12 cellular contexts compared by ENCODE assay signal in genomic region chr2:95057535-95058453, GRCh38. TPM values are rescaled to one million over a fixed set of nuclear protein-coding genes. Genes with fewer than 3 reads are reported as not detected.
DNase-seq lines count a peak whose midpoint lies in the region; ATAC-seq and TF ChIP-seq lines count a peak whose summit lies in the region.
"Had no signal": no experiment of that assay in that cellular context is flagged by ENCODE, and none has a peak within 500 bp of the region (broad histone marks: within the 10 kb centered on the region; RNA-seq: fewer than 3 reads in every experiment).

No MANE protein-coding gene starts in this region.

- no peak for TF ChIP-seq POLR2A in testis (IDR thresholded peaks at IDR 0.05)
- no peak for TF ChIP-seq POLR2A in gastrocnemius medialis (IDR thresholded peaks at IDR 0.05)

- no peaks in the 10 kb centered on the region for H3K79me2 ChIP-seq in Karpas-422 (ENCODE audit: low read length)

- H3K27ac ChIP-seq in mesodermal cell (ENCODE audit: low read depth, low read length, severe bottlenecking) (peak overlapping the region; percentile 16), testis (peak overlapping the region; percentile 68 to 72), Karpas-422 (ENCODE audit: low read length) (no peak overlapping the region), gastrocnemius medialis (no peak overlapping the region)

- H3K4me2 ChIP-seq in Karpas-422 (ENCODE audit: low read depth, low read length, poor library complexity, severe bottlenecking) = no peak overlapping the region

- peaks cover 8% of the 10 kb centered on the region for H3K4me1 Mint-ChIP-seq in chondrocyte (ENCODE audit: low read depth)

- TF ChIP-seq CTCF in chondrocyte (IDR thresholded peaks at IDR 0.05) = no peak
- TF ChIP-seq CTCF in testis (IDR thresholded peaks at IDR 0.05) = no peak
- TF ChIP-seq CTCF in gastrocnemius medialis (IDR thresholded peaks at IDR 0.05 in 4 of 5, conservative IDR thresholded peaks at IDR 0.05 in 1 of 5) = no peak

- no peaks in the 10 kb centered on the region for H3K36me3 Mint-ChIP-seq in chondrocyte (ENCODE audit: low read depth)

- no peaks in the 10 kb centered on the region for H3K9me3 Mint-ChIP-seq in chondrocyte (ENCODE audit: low read depth)

- no peak overlapping the region for H2AFZ ChIP-seq in Karpas-422 (ENCODE audit: low read length)

- no peak overlapping the region for H3K4me3 Mint-ChIP-seq in chondrocyte (ENCODE audit: unreplicated experiment)

- H3K9ac ChIP-seq in Karpas-422 (ENCODE audit: low read length) = no peak overlapping the region

- intact Hi-C loops in testis (cut with DNase I; ENCODE audit: low total_unique reads) (no loop called here), gastrocnemius medialis (cut with DNase I; ENCODE audit: low total_unique reads) (no loop called here)

- no peaks in the 10 kb centered on the region for H3K9me2 ChIP-seq in Karpas-422 (replicated peaks; ENCODE audit: insufficient read depth, low read length)

- peaks cover 38% of the 10 kb centered on the region for H3K27me3 Mint-ChIP-seq in chondrocyte (ENCODE audit: low read depth)

- no peak for ATAC-seq in gastrocnemius medialis

- H3K36me3 ChIP-seq in mesodermal cell (ENCODE audit: control insufficient read depth, insufficient read depth, low read length) = no peaks in the 10 kb centered on the region
- H3K36me3 ChIP-seq in testis (ENCODE audit: low read depth, missing control alignments) = no peaks in the 10 kb centered on the region
- H3K36me3 ChIP-seq in Karpas-422 (ENCODE audit: insufficient read depth, low read length) = no peaks in the 10 kb centered on the region
- H3K36me3 ChIP-seq in gastrocnemius medialis = no peaks in the 10 kb centered on the region

- H3K4me1 ChIP-seq in mesodermal cell (ENCODE audit: control insufficient read depth, insufficient read depth, low read length, poor library complexity, severe bottlenecking) (peaks cover 15% of the 10 kb centered on the region), testis (peaks cover 4% of the 10 kb centered on the region), Karpas-422 (ENCODE audit: low read length) (no peaks in the 10 kb centered on the region), gastrocnemius medialis (no peaks in the 10 kb centered on the region)

- 82 to 85% methylated on average over 26 to 28 of the region's 28 CpGs for WGBS in mesodermal cell (ENCODE audit: insufficient coverage in 2 of 2), 2 experiments
- 52 to 74% methylated on average over 22 to 28 of the region's 28 CpGs for WGBS in testis, 2 donors

- H3K4me3 ChIP-seq in mesodermal cell (ENCODE audit: extremely low read depth, insufficient read depth, low read length, poor library complexity, severe bottlenecking) (no peak overlapping the region), testis (no peak overlapping the region), Karpas-422 (ENCODE audit: low read length) (no peak overlapping the region), gastrocnemius medialis (no peak overlapping the region)

- H3K9me3 ChIP-seq in mesodermal cell (ENCODE audit: control insufficient read depth, low read length) (no peaks in the 10 kb centered on the region), testis (no peaks in the 10 kb centered on the region), Karpas-422 (ENCODE audit: low read length) (no peaks in the 10 kb centered on the region), gastrocnemius medialis (no peaks in the 10 kb centered on the region)

- no peak overlapping the region for H3K27ac Mint-ChIP-seq in chondrocyte (ENCODE audit: unreplicated experiment)

- in situ Hi-C loops in gastrocnemius medialis (cut with MboI; ENCODE audit: low sequenced_read_pairs in 4 of 4) = no loop called here

- DNase-seq in activated CD8-positive, alpha-beta memory T cell treated with anti-CD3 and anti-CD28 coated beads, Interleukin-2, amount 50 U/mL, for 48 hours = peak; percentile 46
- DNase-seq in activated CD8-positive, alpha-beta memory T cell treated with anti-CD3 and anti-CD28 coated beads, Interleukin-2, amount 50 U/mL, for 4 hours = no peak
- peak; percentile 49 for DNase-seq in chondrocyte (ENCODE audit: low spot score)
- DNase-seq in testis = peak; percentile 88
- no peak for DNase-seq in Karpas-422
- DNase-seq in gastrocnemius medialis = no peak
- no peak for DNase-seq in NCI-H345 (lab: John Stamatoyannopoulos, UW)
- DNase-seq: activated gamma-delta T cell, cerebellar nuclear complex, DMS153 had no signal

- no peaks in the 10 kb centered on the region for H4K20me1 ChIP-seq in Karpas-422 (ENCODE audit: insufficient read depth, low read depth, low read length)

- no peaks in the 10 kb centered on the region for H3K27me3 ChIP-seq in testis
- no peaks in the 10 kb centered on the region for H3K27me3 ChIP-seq in Karpas-422 (ENCODE audit: low read length)
- peaks cover 0 to 3% (median 0%) of the 10 kb centered on the region in 3 donors for H3K27me3 ChIP-seq in gastrocnemius medialis

RNA-seq across cellular contexts. Expression of gene MAL, which starts 32.3 kb away (rescaled TPM):
- total RNA-seq in chondrocyte = not detected in 3 replicates
- 0.48 TPM for polyA plus RNA-seq in mesodermal cell (2013, experiment 1 of 2)
- polyA plus RNA-seq in mesodermal cell (2013, experiment 2 of 2) = 0.71 TPM
- total RNA-seq in testis = under 1 TPM; 0.62 to 0.79 TPM
- 1.3 TPM for polyA plus RNA-seq in testis (ENCODE audit: insufficient read depth, low read depth, low replicate concordance)
- total RNA-seq in Karpas-422 (2014; rRNA removed; shearing (Covaris generic); ENCODE audit: low replicate concordance) = not detected in 2 replicates
- total RNA-seq in gastrocnemius medialis = 1 to 10 TPM in 1 of 4 donors, under 1 TPM in 2, not detected in 1; 0.64 to 2.4 (median 0.87) TPM
- total RNA-seq: H4 had no signal

Comparison
In these comparisons a context has a peak if more than half of its experiments do, and no peak if none do; other contexts are left out.
1. DNase-seq: peak in activated CD8-positive, alpha-beta memory T cell treated with anti-CD3 and anti-CD28 coated beads, Interleukin-2, amount 50 U/mL, for 48 hours (single experiment), chondrocyte (single experiment) and testis (single experiment); none in activated CD8-positive, alpha-beta memory T cell treated with anti-CD3 and anti-CD28 coated beads, Interleukin-2, amount 50 U/mL, for 4 hours (single experiment), Karpas-422 (single experiment), gastrocnemius medialis (0 of 2) and NCI-H345 (single experiment).
2. H3K27ac ChIP-seq: peak in mesodermal cell (single experiment) and testis (2 of 2); none in Karpas-422 (single experiment) and gastrocnemius medialis (0 of 4).